Comparison of ENCODE assay signal across 8 cellular contexts in the genomic region with DNA sequence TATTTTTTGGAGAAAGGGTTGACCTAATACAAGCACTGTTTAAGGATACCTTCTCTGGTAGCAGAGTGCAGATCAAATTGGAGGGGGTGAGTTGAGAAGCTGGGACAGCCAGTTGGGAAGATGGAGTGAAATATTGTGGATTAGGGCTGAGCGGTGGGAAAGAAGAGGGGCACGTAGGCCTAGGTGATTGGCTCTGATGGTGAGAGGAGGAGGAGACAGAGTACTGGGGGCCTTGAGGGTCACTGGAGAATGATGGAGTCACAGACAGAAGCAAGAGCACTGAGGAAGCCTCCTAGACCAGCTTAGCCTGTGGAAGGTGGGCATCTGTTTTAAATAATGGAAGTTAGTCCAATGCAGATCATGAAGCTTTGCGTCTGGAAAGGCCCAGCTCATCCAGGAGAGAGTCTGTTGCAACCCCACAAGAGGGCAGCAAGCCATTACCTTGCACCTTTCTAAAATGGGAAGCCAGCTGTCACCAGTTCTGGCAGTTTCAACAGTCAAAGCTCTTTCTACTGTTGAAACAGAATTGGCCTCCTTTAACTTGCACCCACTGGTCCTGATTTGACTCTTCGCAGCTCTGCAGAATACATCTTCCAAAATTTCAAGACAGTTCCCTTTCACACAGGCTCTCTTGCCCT. TPM values are rescaled to one million over a fixed set of nuclear protein-coding genes. Genes with fewer than 3 reads are reported as not detected.
DNase-seq lines count a peak whose midpoint lies in the region; TF ChIP-seq lines count a peak whose summit lies in the region.

No MANE protein-coding gene starts in this region.

- no peaks in the 10 kb centered on the region for H3K4me1 Mint-ChIP-seq in activated naive CD4-positive, alpha-beta T cell treated with anti-CD3 and anti-CD28 coated beads for 36 hours (ENCODE audit: low read depth)

- TF ChIP-seq POLR2A in prostate gland (IDR thresholded peaks at IDR 0.05) = no peak

- H4K20me1 ChIP-seq in SU-DHL-6 (ENCODE audit: low read depth, low read length) = no peaks in the 10 kb centered on the region

- H3K9me3 ChIP-seq in SU-DHL-6 (ENCODE audit: insufficient read depth, low read length) (no peaks in the 10 kb centered on the region), prostate gland (no peaks in the 10 kb centered on the region)

- H3K27me3 ChIP-seq in SU-DHL-6 (ENCODE audit: low read length) (no peaks in the 10 kb centered on the region), prostate gland (replicated peaks; ENCODE audit: insufficient read depth) (no peaks in the 10 kb centered on the region)

- H3K27ac ChIP-seq in SU-DHL-6 (ENCODE audit: low read depth, low read length) (no peak overlapping the region), prostate gland (no peak overlapping the region), coronary artery (no peak overlapping the region)

- H3K4me1 ChIP-seq in prostate gland (replicated peaks) = no peaks in the 10 kb centered on the region

- H2AFZ ChIP-seq in SU-DHL-6 (ENCODE audit: low read depth, low read length, severe bottlenecking) = no peak overlapping the region

- intact Hi-C loops in activated naive CD4-positive, alpha-beta T cell treated with anti-CD3 and anti-CD28 coated beads for 36 hours (cut with micrococcal nuclease) = loop anchor here (1.0 kb wide), 2 partner anchors 18 to 139 kb away; no protein-coding TSS in a partner anchor
- intact Hi-C loops in prostate gland (cut with DNase I) = no loop called here

- H3K9ac ChIP-seq in SU-DHL-6 (ENCODE audit: low read length) = no peak overlapping the region

- H3K4me2 ChIP-seq in SU-DHL-6 (ENCODE audit: low read depth, low read length, poor library complexity, severe bottlenecking) = no peak overlapping the region

- CTCF ChIA-PET in activated naive CD4-positive, alpha-beta T cell treated with anti-CD3 and anti-CD28 coated beads for 36 hours (lab: Charles Lee) = interaction anchor here (0.6 to 1.9 kb wide), 28 partner anchors 11 to 206 kb away, joined by 3 to 13 read pairs (median 3); a partner anchor contains a TSS

- H3K9me3 Mint-ChIP-seq in activated naive CD4-positive, alpha-beta T cell treated with anti-CD3 and anti-CD28 coated beads for 36 hours = no peaks in the 10 kb centered on the region

- DNase-seq in activated naive CD4-positive, alpha-beta T cell treated with anti-CD3 and anti-CD28 coated beads for 36 hours = peak; percentile 51
- no peak for DNase-seq in activated naive CD4-positive, alpha-beta T cell treated with anti-CD3 and anti-CD28 coated beads, Interleukin-2, amount 50 U/mL, for 16 hours
- no peak for DNase-seq in LNCaP clone FGC (ENCODE audit: low read depth)
- DNase-seq in fibroblast of mammary gland (ENCODE audit: low read depth) = peak; percentile 69
- DNase-seq in prostate gland (ENCODE audit: low spot score) = peak; percentile 49
- DNase-seq in GOT3 (lab: John Stamatoyannopoulos, UW) = no peak
- DNase-seq in coronary artery (ENCODE audit: low spot score) = no peak

- 67% methylated on average over 4 of the region's 4 CpGs for WGBS in prostate gland

- H3K27me3 Mint-ChIP-seq in activated naive CD4-positive, alpha-beta T cell treated with anti-CD3 and anti-CD28 coated beads for 36 hours (ENCODE audit: low read depth) = peaks cover 26% of the 10 kb centered on the region

- H3K36me3 ChIP-seq in SU-DHL-6 (ENCODE audit: low read length) = no peaks in the 10 kb centered on the region
- no peaks in the 10 kb centered on the region for H3K36me3 ChIP-seq in prostate gland

- no peak overlapping the region for H3K4me3 Mint-ChIP-seq in activated naive CD4-positive, alpha-beta T cell treated with anti-CD3 and anti-CD28 coated beads for 36 hours

- H3K27ac Mint-ChIP-seq in activated naive CD4-positive, alpha-beta T cell treated with anti-CD3 and anti-CD28 coated beads for 36 hours = no peak overlapping the region

- H3K79me2 ChIP-seq in SU-DHL-6 (ENCODE audit: insufficient read depth, low read length) = no peaks in the 10 kb centered on the region

- no peak overlapping the region for H3K4me3 ChIP-seq in LNCaP clone FGC (ENCODE audit: low read depth, low read length)
- no peak overlapping the region for H3K4me3 ChIP-seq in SU-DHL-6 (ENCODE audit: insufficient read depth, low read length, poor library complexity, severe bottlenecking)
- no peak overlapping the region for H3K4me3 ChIP-seq in fibroblast of mammary gland (ENCODE audit: control insufficient read depth, low read depth, low read length)
- H3K4me3 ChIP-seq in prostate gland = no peak overlapping the region
- H3K4me3 ChIP-seq in coronary artery = no peak overlapping the region

- H3K36me3 Mint-ChIP-seq in activated naive CD4-positive, alpha-beta T cell treated with anti-CD3 and anti-CD28 coated beads for 36 hours (ENCODE audit: low read depth) = peaks cover 7% of the 10 kb centered on the region

- no peaks in the 10 kb centered on the region for H3K9me2 ChIP-seq in SU-DHL-6 (replicated peaks; ENCODE audit: insufficient read depth, low read length)

- H3F3A ChIP-seq in SU-DHL-6 (ENCODE audit: insufficient read depth) = no peaks in the 10 kb centered on the region

- TF ChIP-seq CTCF in LNCaP clone FGC (IDR thresholded peaks at IDR 0.05; ENCODE audit: control insufficient read depth, extremely low read depth, insufficient read depth) (peak; percentile 76), SU-DHL-6 (IDR thresholded peaks at IDR 0.05; ENCODE audit: insufficient read depth, low read length, poor library complexity, severe bottlenecking) (peak; percentile 45), fibroblast of mammary gland (conservative IDR thresholded peaks at IDR 0.05; ENCODE audit: control insufficient read depth, insufficient read depth, low read depth, low read length) (peak; percentile 74), prostate gland (IDR thresholded peaks at IDR 0.05) (peak in 2 of 4 experiments; percentile 65 to 68), coronary artery (IDR thresholded peaks at IDR 0.05) (no peak)

RNA-seq across cellular contexts. Expression of a gene that starts 11.8 kb away (rescaled TPM):
- 1 to 10 TPM; 5.2 TPM for total RNA-seq in activated naive CD4-positive, alpha-beta T cell treated with anti-CD3 and anti-CD28 coated beads for 36 hours
- total RNA-seq in prostate gland = 1 to 10 TPM in 1 of 2 donors, under 1 TPM in 1; 0.27 to 2.6 TPM

RNA-seq across cellular contexts. Expression of a gene that starts 13.3 kb away (rescaled TPM):
- 10 to 100 TPM; 70.7 to 73.7 TPM for total RNA-seq in activated naive CD4-positive, alpha-beta T cell treated with anti-CD3 and anti-CD28 coated beads for 36 hours
- total RNA-seq in prostate gland = 10 to 100 TPM; 11.2 to 46.1 TPM

RNA-seq across cellular contexts. Expression of a gene that starts 18.8 kb away (rescaled TPM):
- total RNA-seq in activated naive CD4-positive, alpha-beta T cell treated with anti-CD3 and anti-CD28 coated beads for 36 hours = 10 to 100 TPM; 14.3 to 14.4 TPM
- total RNA-seq in prostate gland = 10 to 100 TPM in 1 of 2 donors, 1 to 10 TPM in 1; 7.7 to 57.8 TPM

RNA-seq across cellular contexts. Expression of a gene that starts 33.6 kb away (rescaled TPM):
- 10 to 100 TPM; 24.6 to 29.4 TPM for total RNA-seq in activated naive CD4-positive, alpha-beta T cell treated with anti-CD3 and anti-CD28 coated beads for 36 hours
- 10 to 100 TPM; 39.1 to 57.1 TPM for total RNA-seq in prostate gland

Comparison
In these comparisons a context has a peak if more than half of its experiments do, and no peak if none do; other contexts are left out.
1. DNase-seq: peak in activated naive CD4-positive, alpha-beta T cell treated with anti-CD3 and anti-CD28 coated beads for 36 hours (single experiment), fibroblast of mammary gland (single experiment) and prostate gland (single experiment); none in activated naive CD4-positive, alpha-beta T cell treated with anti-CD3 and anti-CD28 coated beads, Interleukin-2, amount 50 U/mL, for 16 hours (single experiment), LNCaP clone FGC (single experiment), GOT3 (single experiment) and coronary artery (single experiment).